19 cellular contexts compared by ENCODE assay signal in genomic region chr11:58006940-58007339, GRCh38. TPM values are rescaled to one million over a fixed set of nuclear protein-coding genes. Genes with fewer than 3 reads are reported as not detected.
DNase-seq lines count a peak whose midpoint lies in the region; ATAC-seq and TF ChIP-seq lines count a peak whose summit lies in the region.
"Had no signal": no experiment of that assay in that cellular context is flagged by ENCODE, and none has a peak within 500 bp of the region (broad histone marks: within the 10 kb centered on the region; RNA-seq: fewer than 3 reads in every experiment).

No MANE protein-coding gene starts in this region.

- intact Hi-C loops in MCF 10A (cut with micrococcal nuclease) (no loop called here), breast epithelium (cut with DNase I; ENCODE audit: low total_unique reads) (no loop called here), spleen (cut with DNase I; ENCODE audit: low total_unique reads) (no loop called here)

- TF ChIP-seq POLR2A in breast epithelium (IDR thresholded peaks at IDR 0.05) (no peak), spleen (IDR thresholded peaks at IDR 0.05) (no peak)

- no peak overlapping the region for H3K27ac Mint-ChIP-seq in MCF 10A (ENCODE audit: low read depth, unreplicated experiment)
- no peak overlapping the region for H3K27ac Mint-ChIP-seq in endodermal cell
- H3K27ac Mint-ChIP-seq: activated naive CD8-positive, alpha-beta T cell treated with anti-CD3 and anti-CD28 coated beads for 36 hours; T-helper 2 cell treated with Interferon-gamma antibody and Interleukin-4, amounts not matched to agents 5 μg/mL and 100 μg/mL, for 36 hours had no signal

- TF ChIP-seq CTCF in MCF 10A (IDR thresholded peaks at IDR 0.05; ENCODE audit: unreplicated experiment) (no peak), breast epithelium (IDR thresholded peaks at IDR 0.05) (no peak), foreskin keratinocyte (conservative IDR thresholded peaks at IDR 0.05) (no peak), spleen (IDR thresholded peaks at IDR 0.05 in 8 of 11, conservative IDR thresholded peaks at IDR 0.05 in 3 of 11) (no peak), endodermal cell (conservative IDR thresholded peaks at IDR 0.05) (no peak)

- H3K9me3 ChIP-seq in breast epithelium (no peaks in the 10 kb centered on the region), spleen (no peaks in the 10 kb centered on the region), endodermal cell (ENCODE audit: control insufficient read depth, low read length) (no peaks in the 10 kb centered on the region)

- POLR2A ChIA-PET in MCF 10A (lab: Yijun Ruan, JAX): no interaction called here

- no peaks in the 10 kb centered on the region for H3K9me3 Mint-ChIP-seq in MCF 10A (ENCODE audit: unreplicated experiment)
- no peaks in the 10 kb centered on the region for H3K9me3 Mint-ChIP-seq in endodermal cell
- H3K9me3 Mint-ChIP-seq: activated naive CD8-positive, alpha-beta T cell treated with anti-CD3 and anti-CD28 coated beads for 36 hours; central memory CD8-positive, alpha-beta T cell; T-helper 2 cell treated with Interferon-gamma antibody and Interleukin-4, amounts not matched to agents 5 μg/mL and 100 μg/mL, for 36 hours had no signal

- H3K27me3 ChIP-seq in breast epithelium: no peaks in the 10 kb centered on the region
- H3K27me3 ChIP-seq in foreskin keratinocyte: no peaks in the 10 kb centered on the region
- H3K27me3 ChIP-seq in spleen (replicated peaks in 1 of 7): peaks cover 0 to 31% (median 0%) of the 10 kb centered on the region in 7 donors
- H3K27me3 ChIP-seq in endodermal cell (ENCODE audit: control insufficient read depth, insufficient read depth, low read length, poor library complexity, severe bottlenecking): no peaks in the 10 kb centered on the region

- no peaks in the 10 kb centered on the region for H3K27me3 Mint-ChIP-seq in MCF 10A (ENCODE audit: insufficient read depth, unreplicated experiment)
- no peaks in the 10 kb centered on the region for H3K27me3 Mint-ChIP-seq in endodermal cell (ENCODE audit: insufficient read depth)

- H3K36me3 ChIP-seq in breast epithelium: no peaks in the 10 kb centered on the region
- H3K36me3 ChIP-seq in spleen: no peaks in the 10 kb centered on the region
- no peaks in the 10 kb centered on the region for H3K36me3 ChIP-seq in endodermal cell (ENCODE audit: control insufficient read depth, insufficient read depth, low read length)

- H3K4me3 ChIP-seq in breast epithelium (no peak overlapping the region), spleen (no peak overlapping the region), endodermal cell (ENCODE audit: low read length) (no peak overlapping the region)

- CTCF ChIA-PET in MCF 10A (lab: Yijun Ruan, JAX): no interaction called here

- H3K4me1 ChIP-seq in breast epithelium (no peaks in the 10 kb centered on the region), foreskin keratinocyte (peaks cover 6% of the 10 kb centered on the region), spleen (no peaks in the 10 kb centered on the region), endodermal cell (ENCODE audit: control insufficient read depth, insufficient read depth, low read length) (no peaks in the 10 kb centered on the region)

- no peak overlapping the region for H3K9ac ChIP-seq in endodermal cell (ENCODE audit: extremely low read depth, low read length, poor library complexity, severe bottlenecking)

- H3K36me3 Mint-ChIP-seq in MCF 10A (ENCODE audit: insufficient read depth, unreplicated experiment) (no peaks in the 10 kb centered on the region), endodermal cell (ENCODE audit: low read depth) (no peaks in the 10 kb centered on the region)
- H3K36me3 Mint-ChIP-seq: activated naive CD8-positive, alpha-beta T cell treated with anti-CD3 and anti-CD28 coated beads for 36 hours had no signal

- H3K4me1 Mint-ChIP-seq in MCF 10A (ENCODE audit: insufficient read depth, unreplicated experiment) (peaks cover 12% of the 10 kb centered on the region), endodermal cell (peaks cover 3% of the 10 kb centered on the region)
- H3K4me1 Mint-ChIP-seq: central memory CD8-positive, alpha-beta T cell had no signal

- H3K4me3 Mint-ChIP-seq in MCF 10A (ENCODE audit: unreplicated experiment) (no peak overlapping the region), endodermal cell (no peak overlapping the region)
- H3K4me3 Mint-ChIP-seq: activated naive CD8-positive, alpha-beta T cell treated with anti-CD3 and anti-CD28 coated beads for 36 hours; central memory CD8-positive, alpha-beta T cell; T-helper 2 cell treated with Interferon-gamma antibody and Interleukin-4, amounts not matched to agents 5 μg/mL and 100 μg/mL, for 36 hours had no signal

- H3K27ac ChIP-seq in breast epithelium: no peak overlapping the region
- H3K27ac ChIP-seq in foreskin keratinocyte: no peak overlapping the region
- no peak overlapping the region for H3K27ac ChIP-seq in spleen
- H3K27ac ChIP-seq in endodermal cell (ENCODE audit: low read depth, low read length): no peak overlapping the region

- no TSS peak for BruUV-seq in MCF 10A (replicated peaks; lab: Mats Ljungman, UMichigan)

- 60 to 87% (median 75%) methylated on average over 2 of the region's 2 CpGs for WGBS in spleen, 5 donors
- 86% methylated on average over 2 of the region's 2 CpGs; no CpG with 5 or more reads in 1 of the 2 experiments for WGBS in endodermal cell (ENCODE audit: insufficient coverage in 1 of 2, insufficient read length in 1 of 2), 2 experiments

- ATAC-seq in foreskin keratinocyte: peak; percentile 78
- ATAC-seq: Right ventricle myocardium inferior had no signal

- DNase-seq in MCF 10A (ENCODE audit: unreplicated experiment) (peak; percentile 51), breast epithelium (ENCODE audit: low spot score in 2 of 2) (no peak), amniotic epithelial cell (ENCODE audit: low read depth) (peak; percentile 14), foreskin keratinocyte (peak; percentile 14 to 68), HuH-7 (ENCODE audit: low spot score) (no peak), spleen (no peak), KG1 (lab: John Stamatoyannopoulos, UW) (no peak), endodermal cell (no peak)
- DNase-seq: 8988T; activated CD4-positive, alpha-beta T cell treated with anti-CD3 and anti-CD28 coated beads for 48 hours; activated naive CD8-positive, alpha-beta T cell treated with anti-CD3 and anti-CD28 coated beads for 36 hours; NCI-H2029; stimulated activated naive CD4-positive, alpha-beta T cell had no signal

RNA-seq across cellular contexts. Expression of gene OR9Q1, which starts 16.7 kb away (rescaled TPM):
- total RNA-seq in MCF 10A (2022) (not detected in 2 replicates), breast epithelium (not detected), foreskin keratinocyte (not detected in 2 replicates), spleen (not detected), endodermal cell (not detected)
- polyA plus RNA-seq in foreskin keratinocyte (not detected in 2 replicates), spleen (not detected)
- not detected for polyA plus RNA-seq in endodermal cell (2013, experiment 1 of 2)
- not detected for polyA plus RNA-seq in endodermal cell (2013, experiment 2 of 2)
- total RNA-seq: activated naive CD8-positive, alpha-beta T cell treated with anti-CD3 and anti-CD28 coated beads for 36 hours; liver; Right ventricle myocardium inferior; ureter had no signal
- polyA plus RNA-seq: liver, neural cell had no signal

RNA-seq across cellular contexts. Expression of gene OR6Q1, which starts 23.8 kb away (rescaled TPM):
- not detected in 2 replicates for total RNA-seq in MCF 10A (2022)
- not detected for total RNA-seq in breast epithelium
- total RNA-seq in foreskin keratinocyte: not detected in 2 replicates
- polyA plus RNA-seq in foreskin keratinocyte: not detected in 2 replicates
- not detected for total RNA-seq in spleen
- polyA plus RNA-seq in spleen: not detected
- total RNA-seq in endodermal cell: not detected
- polyA plus RNA-seq in endodermal cell (2013, experiment 1 of 2): not detected
- polyA plus RNA-seq in endodermal cell (2013, experiment 2 of 2): not detected
- total RNA-seq: activated naive CD8-positive, alpha-beta T cell treated with anti-CD3 and anti-CD28 coated beads for 36 hours; liver; Right ventricle myocardium inferior; ureter had no signal
- polyA plus RNA-seq: liver, neural cell had no signal

Comparison
In these comparisons a context has a peak if more than half of its experiments do, and no peak if none do; other contexts are left out.
1. DNase-seq: peak in MCF 10A (single experiment), amniotic epithelial cell (single experiment) and foreskin keratinocyte (2 of 2); none in breast epithelium (0 of 2), HuH-7 (single experiment), spleen (single experiment), KG1 (single experiment) and endodermal cell (single experiment).